19 cellular contexts compared by ENCODE assay signal in genomic region chrX:137945470-137945869, GRCh38.
"Had no signal": no experiment of that assay in that cellular context is flagged by ENCODE, and none has a peak within 500 bp of the region (broad histone marks: within the 10 kb centered on the region; RNA-seq: fewer than 3 reads in every experiment).

No MANE protein-coding gene starts in this region.

- H3K36me3 ChIP-seq: colonic mucosa, spleen had no signal

- DNase-seq: activated CD4-positive, alpha-beta T cell treated with anti-CD3 and anti-CD28 coated beads for 48 hours; activated CD4-positive, CD25-positive, alpha-beta regulatory T cell; activated CD8-positive, alpha-beta T cell treated with anti-CD3 and anti-CD28 coated beads for 36 hours; activated naive CD4-positive, alpha-beta T cell treated with Interleukin-2 at 50 U/mL for 16 hours; activated T-cell treated with anti-CD3 and anti-CD28 coated beads, Interleukin-2, amount 50 U/mL, for 1 hour; anterior cingulate cortex; central memory CD4-positive, alpha-beta T cell; colonic mucosa; left ventricle myocardium superior; nephron progenitor cell; nucleus accumbens; retina; spleen; stimulated activated CD4-positive, alpha-beta T cell treated with anti-CD3 and anti-CD28 coated beads, Interleukin-4, amount 100 ng/mL, for 4 hours; testis had no signal

- H3K27me3 Mint-ChIP-seq: activated CD8-positive, alpha-beta T cell treated with anti-CD3 and anti-CD28 coated beads for 36 hours; brain; stimulated activated memory B cell treated with anti-CD40 and anti-IgM and Interleukin-4, amounts not matched to agents 10 μg/mL and 1 μg/mL and 100 μg/mL, for 72 hours; type B pancreatic cell had no signal

- H3K27ac Mint-ChIP-seq: activated CD8-positive, alpha-beta T cell treated with anti-CD3 and anti-CD28 coated beads for 36 hours; activated T-helper 2 cell treated with anti-CD3 and anti-CD28 coated beads, Interferon-gamma antibody, Interleukin-2, Interleukin-4, amounts not matched to agents 10 μg/mL and 5 μg/mL and 100 μg/mL, durations not matched to agents 14 hours and 24 hours and 36 hours; nephron progenitor cell; stimulated activated memory B cell treated with anti-CD40 and anti-IgM and Interleukin-4, amounts not matched to agents 10 μg/mL and 1 μg/mL and 100 μg/mL, for 72 hours; type B pancreatic cell had no signal

- H3K4me1 Mint-ChIP-seq: nephron progenitor cell; stimulated activated memory B cell treated with anti-CD40 and anti-IgM and Interleukin-4, amounts not matched to agents 10 μg/mL and 1 μg/mL and 100 μg/mL, for 72 hours had no signal

- H3K4me1 ChIP-seq: colonic mucosa, spleen, testis had no signal

- H3K9me3 ChIP-seq: colonic mucosa, testis had no signal

- H3K27ac ChIP-seq: colonic mucosa, spleen, testis had no signal

- H3K4me3 ChIP-seq: colonic mucosa, spleen, testis had no signal

- H3K9me3 Mint-ChIP-seq: activated T-helper 2 cell treated with anti-CD3 and anti-CD28 coated beads, Interferon-gamma antibody, Interleukin-2, Interleukin-4, amounts not matched to agents 10 μg/mL and 5 μg/mL and 100 μg/mL, durations not matched to agents 14 hours and 24 hours and 36 hours; stimulated activated memory B cell treated with anti-CD40 and anti-IgM and Interleukin-4, amounts not matched to agents 10 μg/mL and 1 μg/mL and 100 μg/mL, for 72 hours had no signal

- H3K36me3 Mint-ChIP-seq: brain; stimulated activated memory B cell treated with anti-CD40 and anti-IgM and Interleukin-4, amounts not matched to agents 10 μg/mL and 1 μg/mL and 100 μg/mL, for 72 hours; type B pancreatic cell had no signal

- H3K27me3 ChIP-seq: colonic mucosa, spleen, testis had no signal

- H3K4me3 Mint-ChIP-seq: activated CD8-positive, alpha-beta T cell treated with anti-CD3 and anti-CD28 coated beads for 36 hours; brain; nephron progenitor cell; stimulated activated memory B cell treated with anti-CD40 and anti-IgM and Interleukin-4, amounts not matched to agents 10 μg/mL and 1 μg/mL and 100 μg/mL, for 72 hours; type B pancreatic cell had no signal
